In the genomic region with DNA sequence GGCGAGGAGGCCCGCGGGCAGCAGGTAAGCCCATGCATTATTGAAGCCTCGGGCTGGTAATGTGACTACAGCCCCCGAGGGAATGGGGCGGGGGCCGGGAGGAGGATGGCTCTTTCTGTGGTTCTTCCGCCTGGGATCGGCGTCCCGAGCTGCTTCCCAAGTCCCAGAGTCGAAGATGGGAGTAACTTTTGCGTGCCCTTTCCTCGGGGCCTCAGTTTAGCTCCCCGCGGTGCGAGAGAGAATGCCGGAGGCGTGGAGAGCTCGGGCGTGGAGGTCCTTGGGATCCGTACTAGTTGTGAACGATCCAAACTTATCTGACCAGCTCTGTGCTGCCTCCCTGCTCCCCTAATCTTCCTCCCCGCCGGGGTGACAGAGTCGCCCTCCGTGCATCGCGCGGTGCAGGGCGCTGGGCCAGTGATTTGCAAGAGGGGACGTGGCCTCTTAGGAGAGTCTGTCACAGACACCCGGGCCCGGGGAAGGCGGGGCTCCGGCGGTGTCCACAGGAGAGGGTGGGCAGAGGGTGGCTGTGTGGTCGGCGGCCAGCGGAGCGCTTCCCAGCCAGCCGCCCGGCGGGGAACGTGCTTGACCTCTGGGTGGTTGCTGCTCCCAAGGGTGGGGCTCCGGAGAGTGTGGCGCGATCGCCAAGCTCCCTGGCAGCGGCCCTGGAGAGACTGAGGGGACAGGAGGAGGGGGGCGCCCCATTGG, we compare ENCODE assay signal across 7 cellular contexts. TPM values are rescaled to one million over a fixed set of nuclear protein-coding genes. Genes with fewer than 3 reads are reported as not detected.
DNase-seq lines count a peak whose midpoint lies in the region; ATAC-seq and TF ChIP-seq lines count a peak whose summit lies in the region.

No MANE protein-coding gene starts in this region.

- peaks cover 15% of the 10 kb centered on the region for H3K4me1 Mint-ChIP-seq in activated naive CD8-positive, alpha-beta T cell treated with anti-CD3 and anti-CD28 coated beads for 36 hours

- H3K27ac ChIP-seq in RWPE1, result peak overlapping the region; percentile 99

- POLR2A ChIA-PET in RWPE1 (lab: Yijun Ruan, JAX; ENCODE audit: low non-redundant PET), result interaction anchor here (0.5 to 0.6 kb wide), 2 partner anchors 93 to 193 kb away, joined by 3 to 6 read pairs; no protein-coding TSS in a partner anchor

- peak overlapping the region; percentile 54 for H3K27ac Mint-ChIP-seq in activated naive CD8-positive, alpha-beta T cell treated with anti-CD3 and anti-CD28 coated beads for 36 hours

- H3K4me3 Mint-ChIP-seq in activated naive CD8-positive, alpha-beta T cell treated with anti-CD3 and anti-CD28 coated beads for 36 hours, result peak overlapping the region; percentile 91

- H3K9me3 Mint-ChIP-seq in activated naive CD8-positive, alpha-beta T cell treated with anti-CD3 and anti-CD28 coated beads for 36 hours, result no peaks in the 10 kb centered on the region

- CTCF ChIA-PET in RWPE1 (lab: Yijun Ruan, JAX), result interaction anchor here (0.5 to 1.4 kb wide), 5 partner anchors 69 to 1538 kb away, joined by 3 to 6 read pairs (median 4); no protein-coding TSS in a partner anchor

- no peaks in the 10 kb centered on the region for H3K36me3 Mint-ChIP-seq in activated naive CD8-positive, alpha-beta T cell treated with anti-CD3 and anti-CD28 coated beads for 36 hours

- H3K27me3 Mint-ChIP-seq in activated naive CD8-positive, alpha-beta T cell treated with anti-CD3 and anti-CD28 coated beads for 36 hours, result peaks cover 42% of the 10 kb centered on the region

- TF ChIP-seq CTCF in RWPE1 (conservative IDR thresholded peaks at IDR 0.05; ENCODE audit: low read depth), result no peak

- DNase-seq in RWPE1 (ENCODE audit: low spot score), result peak; percentile 37
- DNase-seq in activated naive CD8-positive, alpha-beta T cell treated with anti-CD3 and anti-CD28 coated beads for 36 hours, result peak; percentile 37
- DNase-seq in Right ventricle myocardium superior, result peak; percentile 90
- peak; percentile 9 for DNase-seq in occipital lobe (lab: John Stamatoyannopoulos, UW)
- DNase-seq in NCI-H1048 (lab: John Stamatoyannopoulos, UW), result no peak

- intact Hi-C loops in Right ventricle myocardium superior (cut with DNase I), result no loop called here

- peak; percentile 37 for ATAC-seq in GM18517 (IDR thresholded peaks at IDR 0.05; ENCODE audit: unreplicated experiment)
- peak; percentile 32 for ATAC-seq in HG02884 (IDR thresholded peaks at IDR 0.05; ENCODE audit: unreplicated experiment)
- peak; percentile 75 for ATAC-seq in Right ventricle myocardium superior (ENCODE audit: poor library complexity)

RNA-seq across cellular contexts. Expression of a gene that starts 0.8 kb away (rescaled TPM):
- total RNA-seq in activated naive CD8-positive, alpha-beta T cell treated with anti-CD3 and anti-CD28 coated beads for 36 hours, result 10 to 100 TPM; 35.8 to 41.6 TPM
- total RNA-seq in Right ventricle myocardium superior (65.8 TPM), occipital lobe (36.0 TPM)
